ENCODE assay signal across 12 cellular contexts in the genomic region with DNA sequence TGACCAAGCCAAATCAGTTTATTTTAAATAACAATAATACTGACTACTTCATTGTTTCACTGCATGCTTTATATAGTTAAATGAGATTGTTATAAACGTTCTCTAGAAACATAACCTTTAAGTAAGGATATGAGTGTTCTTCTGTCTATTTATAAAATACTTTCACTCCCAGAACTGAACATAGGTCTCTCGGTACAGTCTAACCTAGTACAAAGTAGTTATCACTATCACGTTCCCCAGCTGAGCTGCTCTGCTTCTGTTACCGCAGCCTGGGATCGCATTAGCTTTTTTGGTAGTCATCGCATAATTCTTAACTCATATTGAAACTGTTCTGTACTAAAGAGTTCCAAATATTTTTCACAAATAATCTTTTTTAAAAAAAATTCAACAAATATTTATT.
DNase-seq lines count a peak whose midpoint lies in the region; ATAC-seq and TF ChIP-seq lines count a peak whose summit lies in the region.
"Had no signal": no experiment of that assay in that cellular context is flagged by ENCODE, and none has a peak within 500 bp of the region (broad histone marks: within the 10 kb centered on the region; RNA-seq: fewer than 3 reads in every experiment).

No MANE protein-coding gene starts in this region.

- H3K79me2 ChIP-seq in PC-3 (ENCODE audit: low read length), result no peaks in the 10 kb centered on the region

- DNase-seq in iPS-NIHi11 (ENCODE audit: low spot score) (no peak), PC-3 (no peak)
- no peak for DNase-seq in stimulated activated naive CD4-positive, alpha-beta T cell (lab: John Stamatoyannopoulos, UW)
- no peak for DNase-seq in stimulated activated CD4-positive, alpha-beta T cell treated with anti-CD3 and anti-CD28 coated beads, Interleukin-2, amount 100 ng/mL, for 48 hours
- DNase-seq: amygdala, DMS79 treated with DMSO at 0.1 percent for 48 hours, MV-4-11, WERI-Rb-1 had no signal

- no TSS peak for BruUV-seq in PC-3 (replicated peaks; lab: Mats Ljungman, UMichigan)

- H3F3A ChIP-seq in PC-3 (ENCODE audit: low read length, unreplicated experiment), result no peaks in the 10 kb centered on the region

- no peaks in the 10 kb centered on the region for H3K4me1 ChIP-seq in PC-3 (ENCODE audit: insufficient read depth, low read length)

- TF ChIP-seq CTCF in PC-3 (conservative IDR thresholded peaks at IDR 0.05; ENCODE audit: low read depth, low read length), result no peak

- ATAC-seq in GM18502 (IDR thresholded peaks at IDR 0.05; ENCODE audit: poor library complexity, unreplicated experiment) (peak; percentile 99), GM19397 (IDR thresholded peaks at IDR 0.05; ENCODE audit: unreplicated experiment) (peak; percentile 81), HG02642 (IDR thresholded peaks at IDR 0.05; ENCODE audit: poor library complexity, unreplicated experiment) (peak; percentile 97), HG03442 (IDR thresholded peaks at IDR 0.05; ENCODE audit: unreplicated experiment) (peak; percentile 98), PC-3 (no peak)

- H3K27me3 ChIP-seq in PC-3 (ENCODE audit: low read length), result no peaks in the 10 kb centered on the region

- CTCF ChIA-PET in PC-3 (lab: Charles Lee), result no interaction called here

- H2AFZ ChIP-seq in PC-3 (ENCODE audit: low read length), result no peak overlapping the region

- H4K20me1 ChIP-seq in PC-3 (ENCODE audit: low read length), result no peaks in the 10 kb centered on the region

- H3K36me3 ChIP-seq in PC-3 (ENCODE audit: low read depth, low read length), result peaks cover under 1% of the 10 kb centered on the region

- POLR2A ChIA-PET in PC-3 (lab: Charles Lee; ENCODE audit: unreplicated experiment), result no interaction called here

- H3K4me3 ChIP-seq in PC-3 (ENCODE audit: low read length), result no peak overlapping the region

- H3K9ac ChIP-seq in PC-3 (ENCODE audit: low read length), result no peak overlapping the region

- no peak overlapping the region for H3K27ac ChIP-seq in PC-3 (ENCODE audit: low read length)
- H3K27ac ChIP-seq: WERI-Rb-1 had no signal

- H3K4me2 ChIP-seq in PC-3 (ENCODE audit: low read length), result no peak overlapping the region

- no peaks in the 10 kb centered on the region for H3K9me2 ChIP-seq in PC-3 (replicated peaks; ENCODE audit: low read length)

- no peaks in the 10 kb centered on the region for H3K9me3 ChIP-seq in PC-3 (ENCODE audit: low read length)

- intact Hi-C loops in PC-3 (cut with micrococcal nuclease), result no loop called here
